Comparison of ENCODE assay signal across 8 cellular contexts in genomic region chr2:146221826-146222225, GRCh38.
"Had no signal": no experiment of that assay in that cellular context is flagged by ENCODE, and none has a peak within 500 bp of the region (broad histone marks: within the 10 kb centered on the region; RNA-seq: fewer than 3 reads in every experiment).

No MANE protein-coding gene starts in this region.

- H3K27ac ChIP-seq: GM23248 had no signal

- H3K9ac ChIP-seq: GM23248 had no signal

- ATAC-seq: HCT116 had no signal

- DNase-seq: GM23248, GOT3, H7, HFFc6, KBM-7 had no signal

- FAIRE-seq: HTR-8/SVneo had no signal

- H3K36me3 ChIP-seq: HAP-1 had no signal

- H3K9me3 ChIP-seq: HAP-1 had no signal

- H3K4me3 ChIP-seq: GM23248, HAP-1 had no signal

- H2AFZ ChIP-seq: GM23248 had no signal
